ENCODE assay signal across 25 cellular contexts in genomic region chr12:32466187-32466586, GRCh38.
"Had no signal": no experiment of that assay in that cellular context is flagged by ENCODE, and none has a peak within 500 bp of the region (broad histone marks: within the 10 kb centered on the region; RNA-seq: fewer than 3 reads in every experiment).

No MANE protein-coding gene starts in this region.

- H3K4me1 ChIP-seq: parathyroid adenoma, tibial nerve, uterus had no signal

- H3K27me3 Mint-ChIP-seq: naive thymus-derived CD4-positive, alpha-beta T cell; stimulated activated memory B cell treated with anti-CD40 and anti-IgM and Interleukin-4, amounts not matched to agents 10 μg/mL and 1 μg/mL and 100 μg/mL, for 72 hours; stimulated activated naive CD8-positive, alpha-beta T cell treated with anti-CD3 and anti-CD28 coated beads, Interleukin-15, amount 100 ng/mL, for 72 hours; type B pancreatic cell had no signal

- FAIRE-seq: keratinocyte had no signal

- H2AFZ ChIP-seq: parathyroid adenoma had no signal

- H3K27ac ChIP-seq: left ventricle myocardium inferior, parathyroid adenoma, right atrium auricular region, right lobe of liver, tibial nerve, uterus had no signal

- ATAC-seq: left cardiac atrium; naive thymus-derived CD4-positive, alpha-beta T cell; stimulated activated memory B cell treated with anti-CD40 and anti-IgM and Interleukin-4, amounts not matched to agents 10 μg/mL and 1 μg/mL and 100 μg/mL, for 72 hours; stimulated activated naive CD8-positive, alpha-beta T cell treated with anti-CD3 and anti-CD28 coated beads, Interleukin-15, amount 100 ng/mL, for 72 hours had no signal

- H3K27ac Mint-ChIP-seq: mesothelial cell of epicardium; naive thymus-derived CD4-positive, alpha-beta T cell; natural killer cell treated with Interleukin-12 subunit alpha and Interleukin-12 subunit beta and Interleukin-15 and Interleukin-18, amount 100 ng/mL, for 72 hours; stimulated activated memory B cell treated with anti-CD40 and anti-IgM and Interleukin-4, amounts not matched to agents 10 μg/mL and 1 μg/mL and 100 μg/mL, for 72 hours; stimulated activated naive CD8-positive, alpha-beta T cell treated with anti-CD3 and anti-CD28 coated beads, Interleukin-15, amount 100 ng/mL, for 72 hours; type B pancreatic cell had no signal

- H3K27me3 ChIP-seq: right atrium auricular region, right lobe of liver, tibial nerve, uterus had no signal

- H3K36me3 ChIP-seq: left ventricle myocardium inferior, right atrium auricular region, right lobe of liver, tibial nerve, uterus had no signal

- DNase-seq: hippocampal formation; kidney glomerular epithelial cell; left cardiac atrium; left ventricle myocardium inferior; mesendoderm; naive thymus-derived CD4-positive, alpha-beta T cell; right lobe of liver; stimulated activated CD4-positive, alpha-beta T cell treated with anti-CD3 and anti-CD28 coated beads, Interleukin-1b, Interleukin-23, amount 100 ng/mL, for 48 hours; stimulated activated CD4-positive, alpha-beta T cell treated with anti-CD3 and anti-CD28 coated beads, Interleukin-2, amount 100 ng/mL, for 48 hours; stimulated activated CD4-positive, alpha-beta T cell treated with anti-CD3 and anti-CD28 coated beads, Interleukin-4, amount 100 ng/mL, for 4 hours; stimulated activated CD8-positive, alpha-beta memory T cell treated with anti-CD3 and anti-CD28 coated beads, Interleukin-4, amount 100 ng/mL, for 48 hours; stimulated activated naive CD4-positive, alpha-beta T cell treated with Interleukin-2 at 50 U/mL for 16 hours; stimulated activated naive CD8-positive, alpha-beta T cell treated with anti-CD3 and anti-CD28 coated beads, Interleukin-15, amount 100 ng/mL, for 72 hours; substantia nigra; uterus had no signal

- H3K4me1 Mint-ChIP-seq: stimulated activated naive CD8-positive, alpha-beta T cell treated with anti-CD3 and anti-CD28 coated beads, Interleukin-15, amount 100 ng/mL, for 72 hours had no signal

- H3K36me3 Mint-ChIP-seq: naive thymus-derived CD4-positive, alpha-beta T cell; natural killer cell treated with Interleukin-12 subunit alpha and Interleukin-12 subunit beta and Interleukin-15 and Interleukin-18, amount 100 ng/mL, for 72 hours; stimulated activated memory B cell treated with anti-CD40 and anti-IgM and Interleukin-4, amounts not matched to agents 10 μg/mL and 1 μg/mL and 100 μg/mL, for 72 hours had no signal

- H3K9ac ChIP-seq: parathyroid adenoma had no signal

- H3K4me3 ChIP-seq: left ventricle myocardium inferior, lung, right atrium auricular region, right lobe of liver, smooth muscle cell, tibial nerve, uterus had no signal

- H3K9me3 Mint-ChIP-seq: mesothelial cell of epicardium; natural killer cell treated with Interleukin-12 subunit alpha and Interleukin-12 subunit beta and Interleukin-15 and Interleukin-18, amount 100 ng/mL, for 72 hours; stimulated activated memory B cell treated with anti-CD40 and anti-IgM and Interleukin-4, amounts not matched to agents 10 μg/mL and 1 μg/mL and 100 μg/mL, for 72 hours; type B pancreatic cell had no signal

- H3K9me3 ChIP-seq: left ventricle myocardium inferior, right atrium auricular region, right lobe of liver, tibial nerve, uterus had no signal

- H3K4me3 Mint-ChIP-seq: mesothelial cell of epicardium; naive thymus-derived CD4-positive, alpha-beta T cell; natural killer cell treated with Interleukin-12 subunit alpha and Interleukin-12 subunit beta and Interleukin-15 and Interleukin-18, amount 100 ng/mL, for 72 hours; stimulated activated memory B cell treated with anti-CD40 and anti-IgM and Interleukin-4, amounts not matched to agents 10 μg/mL and 1 μg/mL and 100 μg/mL, for 72 hours; stimulated activated naive CD8-positive, alpha-beta T cell treated with anti-CD3 and anti-CD28 coated beads, Interleukin-15, amount 100 ng/mL, for 72 hours; type B pancreatic cell had no signal

- H3K4me2 ChIP-seq: smooth muscle cell had no signal
